Comparison of ENCODE assay signal across 8 cellular contexts in the genomic region with DNA sequence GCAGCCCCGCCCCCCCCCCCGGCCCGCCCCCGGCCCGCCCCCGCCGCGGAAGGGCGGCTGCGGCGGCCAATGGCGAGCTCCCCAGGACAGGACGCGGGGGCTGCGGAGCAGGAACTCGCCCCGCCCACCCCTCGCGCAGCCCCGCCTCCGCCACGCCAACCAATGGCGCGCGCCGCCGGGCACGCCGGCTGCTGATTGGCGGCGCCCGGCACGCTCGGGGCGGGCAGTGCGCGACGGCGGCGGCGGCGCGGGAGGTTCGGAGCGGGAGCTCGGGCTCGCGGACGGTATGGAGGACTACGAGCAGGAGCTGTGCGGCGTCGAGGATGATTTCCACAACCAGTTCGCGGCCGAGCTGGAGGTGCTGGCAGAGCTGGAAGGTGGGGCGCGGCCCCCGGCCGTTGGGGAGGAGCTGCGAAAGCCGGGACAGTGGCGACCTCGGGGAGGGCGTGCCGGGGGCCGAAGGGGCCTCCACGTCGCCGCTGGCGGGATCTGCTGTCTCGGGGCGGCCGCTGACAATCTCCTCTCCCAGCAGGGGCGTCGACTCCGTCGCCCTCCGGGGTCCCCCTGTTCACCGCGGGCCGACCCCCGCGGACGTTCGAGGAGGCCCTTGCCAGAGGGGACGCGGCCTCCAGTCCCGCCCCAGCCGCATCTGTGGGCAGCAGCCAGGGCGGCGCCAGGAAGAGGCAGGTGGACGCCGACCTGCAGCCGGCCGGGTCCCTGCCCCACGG. TPM values are rescaled to one million over a fixed set of nuclear protein-coding genes. Genes with fewer than 3 reads are reported as not detected.
DNase-seq lines count a peak whose midpoint lies in the region; TF ChIP-seq lines count a peak whose summit lies in the region.

A gene (plus strand): TSS at position 222 of the 728 bp plus-strand sequence. CDS start 65 bp downstream, at position 287.

- H2AFZ ChIP-seq in MM.1S (ENCODE audit: low read length) (peak within 1 kb of the TSS; percentile 96), neural cell (ENCODE audit: low read depth, low read length) (no peak within 1 kb of the TSS)

- peak; percentile 30 for TF ChIP-seq RAD21 in neural cell (conservative IDR thresholded peaks at IDR 0.05)

- H3K36me3 Mint-ChIP-seq in stimulated activated naive CD8-positive, alpha-beta T cell treated with anti-CD3 and anti-CD28 coated beads, Interleukin-15, Interleukin-2, amounts not matched to agents 100 ng/mL and 50 ng/mL, for 24 hours (ENCODE audit: low read depth): peaks cover 10% of the 10 kb centered on the region

- no peaks in the 10 kb centered on the region for H3F3A ChIP-seq in MM.1S (ENCODE audit: insufficient read depth, low read length)
- no peaks in the 10 kb centered on the region for H3F3A ChIP-seq in neural cell (ENCODE audit: insufficient read depth, low read length, poor library complexity, severe bottlenecking)

- in situ Hi-C loops in HAP-1 (cut with MboI; ENCODE audit: low sequenced_read_pairs): loop anchor here (5.0 kb wide), 1 partner anchor 56 kb away; no protein-coding TSS in a partner anchor

- H3K4me3 ChIP-seq in HAP-1 (peak within 1 kb of the TSS; percentile 95), MM.1S (ENCODE audit: low read length) (peak within 1 kb of the TSS; percentile 97), fibroblast of villous mesenchyme (ENCODE audit: low read depth, low read length) (peak within 1 kb of the TSS; percentile 79), neural cell (ENCODE audit: low read length) (peak within 1 kb of the TSS; percentile 95)

- peak within 1 kb of the TSS; percentile 83 for H3K27ac Mint-ChIP-seq in stimulated activated naive CD8-positive, alpha-beta T cell treated with anti-CD3 and anti-CD28 coated beads, Interleukin-15, Interleukin-2, amounts not matched to agents 100 ng/mL and 50 ng/mL, for 24 hours

- no peaks in the 10 kb centered on the region for H3K4me1 ChIP-seq in HAP-1
- H3K4me1 ChIP-seq in MM.1S (ENCODE audit: low read length): 0 out of 2 replicates have a peak, but pooled peaks cover 9% of the 10 kb centered on the region

- no peaks in the 10 kb centered on the region; the same call in 1 of the 2 replicates for H4K20me1 ChIP-seq in MM.1S (ENCODE audit: insufficient read depth, low read length)
- no peaks in the 10 kb centered on the region for H4K20me1 ChIP-seq in neural cell (ENCODE audit: insufficient read depth)

- H3K4me1 Mint-ChIP-seq in stimulated activated naive CD8-positive, alpha-beta T cell treated with anti-CD3 and anti-CD28 coated beads, Interleukin-15, Interleukin-2, amounts not matched to agents 100 ng/mL and 50 ng/mL, for 24 hours (ENCODE audit: low read depth): peaks cover 7% of the 10 kb centered on the region

- peak within 1 kb of the TSS; percentile 80 for H3K9ac ChIP-seq in MM.1S (ENCODE audit: low read length)
- peak within 1 kb of the TSS; percentile 72 for H3K9ac ChIP-seq in neural cell (ENCODE audit: low read length)

- no peaks in the 10 kb centered on the region for H3K9me2 ChIP-seq in MM.1S (replicated peaks; ENCODE audit: insufficient read depth, low read length)
- H3K9me2 ChIP-seq in neural cell (ENCODE audit: insufficient read depth, low read length): no peaks in the 10 kb centered on the region

- peaks cover 76% of the 10 kb centered on the region for H3K36me3 ChIP-seq in HAP-1 (replicated peaks)
- H3K36me3 ChIP-seq in MM.1S (replicated peaks; ENCODE audit: insufficient read depth, low read length): no peaks in the 10 kb centered on the region; the same call in 1 of the 2 replicates
- no peaks in the 10 kb centered on the region for H3K36me3 ChIP-seq in neural cell (ENCODE audit: insufficient read depth, low read length)

- H3K4me3 Mint-ChIP-seq in stimulated activated naive CD8-positive, alpha-beta T cell treated with anti-CD3 and anti-CD28 coated beads, Interleukin-15, Interleukin-2, amounts not matched to agents 100 ng/mL and 50 ng/mL, for 24 hours: peak within 1 kb of the TSS; percentile 88

- peak; percentile 64 for TF ChIP-seq EP300 in neural cell (conservative IDR thresholded peaks at IDR 0.05; ENCODE audit: poor library complexity, severe bottlenecking)

- H3K79me2 ChIP-seq in MM.1S (ENCODE audit: low read length): peaks cover 33% of the 10 kb centered on the region
- H3K79me2 ChIP-seq in neural cell (replicated peaks; ENCODE audit: insufficient read depth, low read length): peaks cover 9% of the 10 kb centered on the region

- no peaks in the 10 kb centered on the region for H3K27me3 Mint-ChIP-seq in stimulated activated naive CD8-positive, alpha-beta T cell treated with anti-CD3 and anti-CD28 coated beads, Interleukin-15, Interleukin-2, amounts not matched to agents 100 ng/mL and 50 ng/mL, for 24 hours

- no peaks in the 10 kb centered on the region for H3K27me3 ChIP-seq in HAP-1 (ENCODE audit: low read depth)
- no peaks in the 10 kb centered on the region for H3K27me3 ChIP-seq in MM.1S (replicated peaks; ENCODE audit: insufficient read depth, low read length)
- H3K27me3 ChIP-seq in neural cell (ENCODE audit: insufficient read depth, low read depth, low read length): no peaks in the 10 kb centered on the region

- TF ChIP-seq CTCF in MM.1S (IDR thresholded peaks at IDR 0.05; ENCODE audit: low read length) (no peak), fibroblast of villous mesenchyme (IDR thresholded peaks at IDR 0.05; ENCODE audit: insufficient read depth, low read depth, low read length) (no peak), neural cell (IDR thresholded peaks at IDR 0.05; ENCODE audit: poor library complexity, severe bottlenecking) (no peak)

- no peaks in the 10 kb centered on the region for H3K9me3 ChIP-seq in HAP-1
- H3K9me3 ChIP-seq in MM.1S (replicated peaks; ENCODE audit: insufficient read depth, low read length): no peaks in the 10 kb centered on the region
- H3K9me3 ChIP-seq in neural cell (ENCODE audit: low read length): no peaks in the 10 kb centered on the region

- H3K9me3 Mint-ChIP-seq in stimulated activated naive CD8-positive, alpha-beta T cell treated with anti-CD3 and anti-CD28 coated beads, Interleukin-15, Interleukin-2, amounts not matched to agents 100 ng/mL and 50 ng/mL, for 24 hours: no peaks in the 10 kb centered on the region

- H3K4me2 ChIP-seq in MM.1S (ENCODE audit: low read depth, low read length) (peak within 1 kb of the TSS; percentile 94), neural cell (ENCODE audit: low read length) (peak within 1 kb of the TSS; percentile 78)

- DNase-seq in ELF-1 (ENCODE audit: low read depth, low spot score): peak; percentile 86
- peak; percentile 80 to 94 for DNase-seq in HAP-1 (ENCODE audit: low spot score in 2 of 2)
- peak; percentile 92 for DNase-seq in MM.1S
- DNase-seq in SHP77 treated with DMSO at 0.1 percent for 48 hours (lab: John Stamatoyannopoulos, UW): peak; percentile 14
- DNase-seq in activated gamma-delta T cell treated with Interleukin-2 at 50 U/mL for 16 hours: peak; percentile 88
- peak; percentile 92 for DNase-seq in fibroblast of villous mesenchyme (ENCODE audit: low read depth)

- H3K27ac ChIP-seq in MM.1S (ENCODE audit: low read length) (peak within 1 kb of the TSS; percentile 21; the same call in 1 of the 2 replicates), neural cell (ENCODE audit: low read length) (peak within 1 kb of the TSS; percentile 42)

TF ChIP-seq in neural cell, 6 proteins besides CTCF, POLR2A, EP300 and RAD21:
- TF ChIP-seq, protein P1, sequence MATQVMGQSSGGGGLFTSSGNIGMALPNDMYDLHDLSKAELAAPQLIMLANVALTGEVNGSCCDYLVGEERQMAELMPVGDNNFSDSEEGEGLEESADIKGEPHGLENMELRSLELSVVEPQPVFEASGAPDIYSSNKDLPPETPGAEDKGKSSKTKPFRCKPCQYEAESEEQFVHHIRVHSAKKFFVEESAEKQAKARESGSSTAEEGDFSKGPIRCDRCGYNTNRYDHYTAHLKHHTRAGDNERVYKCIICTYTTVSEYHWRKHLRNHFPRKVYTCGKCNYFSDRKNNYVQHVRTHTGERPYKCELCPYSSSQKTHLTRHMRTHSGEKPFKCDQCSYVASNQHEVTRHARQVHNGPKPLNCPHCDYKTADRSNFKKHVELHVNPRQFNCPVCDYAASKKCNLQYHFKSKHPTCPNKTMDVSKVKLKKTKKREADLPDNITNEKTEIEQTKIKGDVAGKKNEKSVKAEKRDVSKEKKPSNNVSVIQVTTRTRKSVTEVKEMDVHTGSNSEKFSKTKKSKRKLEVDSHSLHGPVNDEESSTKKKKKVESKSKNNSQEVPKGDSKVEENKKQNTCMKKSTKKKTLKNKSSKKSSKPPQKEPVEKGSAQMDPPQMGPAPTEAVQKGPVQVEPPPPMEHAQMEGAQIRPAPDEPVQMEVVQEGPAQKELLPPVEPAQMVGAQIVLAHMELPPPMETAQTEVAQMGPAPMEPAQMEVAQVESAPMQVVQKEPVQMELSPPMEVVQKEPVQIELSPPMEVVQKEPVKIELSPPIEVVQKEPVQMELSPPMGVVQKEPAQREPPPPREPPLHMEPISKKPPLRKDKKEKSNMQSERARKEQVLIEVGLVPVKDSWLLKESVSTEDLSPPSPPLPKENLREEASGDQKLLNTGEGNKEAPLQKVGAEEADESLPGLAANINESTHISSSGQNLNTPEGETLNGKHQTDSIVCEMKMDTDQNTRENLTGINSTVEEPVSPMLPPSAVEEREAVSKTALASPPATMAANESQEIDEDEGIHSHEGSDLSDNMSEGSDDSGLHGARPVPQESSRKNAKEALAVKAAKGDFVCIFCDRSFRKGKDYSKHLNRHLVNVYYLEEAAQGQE (IDR thresholded peaks at IDR 0.05; ENCODE audit: borderline replicate concordance): peak; percentile 24
- TF ChIP-seq SMC3 (conservative IDR thresholded peaks at IDR 0.05; ENCODE audit: poor library complexity): peak; percentile 32
- TF ChIP-seq MXI1 (conservative IDR thresholded peaks at IDR 0.05; ENCODE audit: poor library complexity, severe bottlenecking): peak; percentile 91
- peak; percentile 33 for TF ChIP-seq TAF1 (IDR thresholded peaks at IDR 0.05; ENCODE audit: low read depth)
- peak; percentile 71 for TF ChIP-seq POLR2AphosphoS5 (IDR thresholded peaks at IDR 0.05)
- no peak for TF ChIP-seq EZH2 (IDR thresholded peaks at IDR 0.05; ENCODE audit: borderline replicate concordance, insufficient read depth, low read length, poor library complexity, severe bottlenecking)

RNA-seq across cellular contexts. Expression of the gene that starts here (rescaled TPM):
- 13.8 and 13.9 TPM in 2 replicates for total RNA-seq in fibroblast of villous mesenchyme
- polyA plus RNA-seq in neural cell: 25.7 and 31.2 TPM in 2 replicates
- polyA minus RNA-seq in neural cell: 11.5 and 21.2 TPM in 2 replicates

Comparison
In these comparisons a context has a peak if more than half of its experiments do, and no peak if none do; other contexts are left out.
1. Peak in every context shown above with its lines: DNase-seq, H3K4me3 ChIP-seq and H3K27ac ChIP-seq.
2. DNase-seq: peak in every context shown above with its lines; median percentile 92 in MM.1S; 92 in fibroblast of villous mesenchyme; 88 in activated gamma-delta T cell treated with Interleukin-2 at 50 U/mL for 16 hours; 87 in HAP-1; 86 in ELF-1; 14 in SHP77 treated with DMSO at 0.1 percent for 48 hours.